18 cellular contexts compared by ENCODE assay signal in genomic region chr14:101074124-101075024, GRCh38.
DNase-seq lines count a peak whose midpoint lies in the region; ATAC-seq, FAIRE-seq and TF ChIP-seq lines count a peak whose summit lies in the region.
"Had no signal": no experiment of that assay in that cellular context is flagged by ENCODE, and none has a peak within 500 bp of the region (broad histone marks: within the 10 kb centered on the region; RNA-seq: fewer than 3 reads in every experiment).

No MANE protein-coding gene starts in this region.

- DNase-seq in DMS153 (lab: John Stamatoyannopoulos, UW) (peak; percentile 4), DMS153 treated with DMSO at 0.1 percent for 48 hours (lab: John Stamatoyannopoulos, UW; ENCODE audit: unreplicated experiment) (no peak), HFFc6 (no peak), colonic mucosa (peak; percentile 14), neuronal stem cell (ENCODE audit: low spot score) (no peak), HepG2 (ENCODE audit: low spot score) (no peak), G401 (ENCODE audit: low spot score) (no peak)
- DNase-seq: 8988T; activated CD4-positive, CD25-positive, alpha-beta regulatory T cell; activated naive CD4-positive, alpha-beta T cell treated with Interleukin-2 at 50 U/mL for 16 hours; effector CD8-positive, alpha-beta T cell; psoas muscle; stimulated activated naive CD8-positive, alpha-beta T cell treated with anti-CD3 and anti-CD28 coated beads, Interleukin-15, Interleukin-2, amounts not matched to agents 100 U/mL and 50 U/mL, for 24 hours had no signal

- no peak overlapping the region for H2BK12ac ChIP-seq in neuronal stem cell (ENCODE audit: low read length)

- H3K4me1 ChIP-seq in colonic mucosa = no peaks in the 10 kb centered on the region
- H3K4me1 ChIP-seq in neuronal stem cell (ENCODE audit: control insufficient read depth in 2 of 2, insufficient read depth in 1 of 2, low read depth in 1 of 2, low read length in 2 of 2) = peaks cover 13 to 25% of the 10 kb centered on the region in 2 donors
- no peaks in the 10 kb centered on the region for H3K4me1 ChIP-seq in HepG2 (ENCODE audit: insufficient read depth, low read length)
- H3K4me1 ChIP-seq: psoas muscle had no signal

- H2BK5ac ChIP-seq in neuronal stem cell (ENCODE audit: low read length) = no peak overlapping the region

- TF ChIP-seq RAD21 in HepG2 (CRISPR knock-in tag; IDR thresholded peaks at IDR 0.05) = no peak

- H2AFZ ChIP-seq in neuronal stem cell (ENCODE audit: low read length) (no peak overlapping the region), HepG2 (ENCODE audit: low read length) (no peak overlapping the region)

- no peak for TF ChIP-seq EP300 in HepG2 (IDR thresholded peaks at IDR 0.05; ENCODE audit: low read depth in 2 of 2, low read length in 2 of 2)
- no peak for TF ChIP-seq EP300 in HepG2 (CRISPR knock-in tag; IDR thresholded peaks at IDR 0.05; ENCODE audit: borderline replicate concordance)

- peaks cover 5% of the 10 kb centered on the region; the same call in 1 of the 2 replicates for H3K9me3 Mint-ChIP-seq in HFFc6
- H3K9me3 Mint-ChIP-seq: T-helper 1 cell treated with Interleukin-12 subunit alpha and Interleukin-12 subunit beta and Interleukin-4 antibody, amounts not matched to agents 30 μg/mL and 1 μg/mL, for 36 hours had no signal

- peaks cover 43% of the 10 kb centered on the region for H3K4me1 Mint-ChIP-seq in HFFc6 (ENCODE audit: low read depth)

- no CpG with 5 or more reads among the region's 14 CpGs for WGBS in neuronal stem cell (ENCODE audit: extremely low coverage in 2 of 2, insufficient read length in 2 of 2, insufficient replicate concordance in 1 of 2), 2 donors
- 20% methylated on average over 7 of the region's 14 CpGs for WGBS in HepG2 (ENCODE audit: low lambda C conversion rate)

- in situ Hi-C loops in HepG2 (cut with HindIII; ENCODE audit: extremely low pct_ligation_motif_present, low pct_unique_long_range_greater_than_20kb) = no loop called here
- in situ Hi-C loops in G401 (cut with HindIII; ENCODE audit: low sequenced_read_pairs) = no loop called here

- H3K14ac ChIP-seq in neuronal stem cell (ENCODE audit: low read length) = no peak overlapping the region

- H3K27me3 Mint-ChIP-seq in HFFc6 (ENCODE audit: insufficient read depth) = peaks cover 33% of the 10 kb centered on the region

- H2BK15ac ChIP-seq in neuronal stem cell (ENCODE audit: low read length) = peak overlapping the region; percentile 90

- intact Hi-C loops in colonic mucosa (cut with DNase I) = no loop called here
- intact Hi-C loops in HepG2 (cut with micrococcal nuclease; ENCODE audit: unreplicated experiment) = no loop called here

- H2BK120ac ChIP-seq in neuronal stem cell (ENCODE audit: low read depth, low read length) = no peak overlapping the region

- no peak for TF ChIP-seq POLR2A in HepG2 (IDR thresholded peaks at IDR 0.05; ENCODE audit: insufficient read depth in 1 of 2, low read depth in 2 of 2, low read length in 2 of 2)

- no peak overlapping the region for H3K4me3 Mint-ChIP-seq in HFFc6
- H3K4me3 Mint-ChIP-seq: T-helper 1 cell treated with Interleukin-12 subunit alpha and Interleukin-12 subunit beta and Interleukin-4 antibody, amounts not matched to agents 30 μg/mL and 1 μg/mL, for 36 hours had no signal

- no peak for ATAC-seq in HepG2
- ATAC-seq in esophagus mucosa = no peak
- ATAC-seq: psoas muscle; stimulated activated naive CD8-positive, alpha-beta T cell treated with anti-CD3 and anti-CD28 coated beads, Interleukin-15, Interleukin-2, amounts not matched to agents 100 U/mL and 50 U/mL, for 24 hours had no signal

- no peak overlapping the region for H3K4ac ChIP-seq in neuronal stem cell (ENCODE audit: low read length)

- no peaks in the 10 kb centered on the region for H3K9me3 ChIP-seq in colonic mucosa
- no peaks in the 10 kb centered on the region for H3K9me3 ChIP-seq in neuronal stem cell (replicated peaks in 1 of 2; ENCODE audit: control insufficient read depth in 2 of 2, insufficient read depth in 1 of 2, low read depth in 1 of 2, low read length in 2 of 2)
- no peaks in the 10 kb centered on the region for H3K9me3 ChIP-seq in HepG2 (ENCODE audit: low read length)
- H3K9me3 ChIP-seq: breast epithelium, psoas muscle had no signal

- no peak overlapping the region for H4K8ac ChIP-seq in neuronal stem cell (ENCODE audit: low read depth, low read length)

- peak overlapping the region; percentile 56 for H3K27ac Mint-ChIP-seq in HFFc6
- H3K27ac Mint-ChIP-seq: T-helper 1 cell treated with Interleukin-12 subunit alpha and Interleukin-12 subunit beta and Interleukin-4 antibody, amounts not matched to agents 30 μg/mL and 1 μg/mL, for 36 hours had no signal

- H4K91ac ChIP-seq in neuronal stem cell (ENCODE audit: low read depth, low read length, poor library complexity) = peak overlapping the region; percentile 39

- H3K27me3 ChIP-seq in colonic mucosa = peaks cover 21% of the 10 kb centered on the region
- peaks cover 0 to 35% (median 28%) of the 10 kb centered on the region in 3 experiments for H3K27me3 ChIP-seq in neuronal stem cell (ENCODE audit: control insufficient read depth in 3 of 3, insufficient read depth in 3 of 3, low read depth in 1 of 3, low read length in 3 of 3)
- peaks cover 29 to 96% of the 10 kb centered on the region in 2 experiments for H3K27me3 ChIP-seq in HepG2 (ENCODE audit: control insufficient read depth in 1 of 2, insufficient read depth in 2 of 2, low read length in 2 of 2)

- CTCF ChIA-PET in HepG2 (lab: Yijun Ruan, JAX; ENCODE audit: low intra/inter-chr PET ratio, low total read pairs) = no interaction called here

- no peaks in the 10 kb centered on the region for H3K79me2 ChIP-seq in HepG2 (ENCODE audit: insufficient read depth, low read length)

- no peaks in the 10 kb centered on the region for H4K20me1 ChIP-seq in HepG2 (ENCODE audit: insufficient read depth, low read length)

- H3K18ac ChIP-seq in neuronal stem cell (ENCODE audit: low read length) = peak overlapping the region; percentile 27

- no peak for TF ChIP-seq CTCF in HFFc6 (IDR thresholded peaks at IDR 0.05)
- no peak for TF ChIP-seq CTCF in colonic mucosa (IDR thresholded peaks at IDR 0.05)
- TF ChIP-seq CTCF in HepG2 (CRISPR knock-in tag; IDR thresholded peaks at IDR 0.05) = no peak

- H3K4me2 ChIP-seq in neuronal stem cell (ENCODE audit: insufficient read depth, low read length, poor library complexity, severe bottlenecking) (no peak overlapping the region), HepG2 (ENCODE audit: low read depth, low read length) (no peak overlapping the region)

- peak overlapping the region; percentile 49 for H2AK5ac ChIP-seq in neuronal stem cell (ENCODE audit: low read depth, low read length)

- no peaks in the 10 kb centered on the region for H3K79me1 ChIP-seq in neuronal stem cell (ENCODE audit: low read depth, low read length)

- no peaks in the 10 kb centered on the region for H3K36me3 ChIP-seq in colonic mucosa
- H3K36me3 ChIP-seq in neuronal stem cell (replicated peaks in 1 of 2; ENCODE audit: control insufficient read depth in 2 of 2, insufficient read depth in 2 of 2, low read length in 2 of 2) = no peaks in the 10 kb centered on the region
- no peaks in the 10 kb centered on the region for H3K36me3 ChIP-seq in HepG2 (replicated peaks in 1 of 2; ENCODE audit: control insufficient read depth in 1 of 2, insufficient read depth in 2 of 2, low read length in 2 of 2)
- H3K36me3 ChIP-seq: breast epithelium had no signal

- H3K9ac ChIP-seq in colonic mucosa (ENCODE audit: low read depth in 2 of 2, low read length in 2 of 2) = no peak overlapping the region
- H3K9ac ChIP-seq in neuronal stem cell (ENCODE audit: low read depth, low read length, poor library complexity) = no peak overlapping the region
- no peak overlapping the region for H3K9ac ChIP-seq in HepG2 (ENCODE audit: insufficient read depth, low read depth, low read length)

- no peak overlapping the region for H3K27ac ChIP-seq in colonic mucosa
- no peak overlapping the region for H3K27ac ChIP-seq in neuronal stem cell (replicated peaks; ENCODE audit: low read length)
- no peak overlapping the region for H3K27ac ChIP-seq in HepG2 (ENCODE audit: extremely low read length, insufficient read depth, low read length)
- H3K27ac ChIP-seq: breast epithelium, psoas muscle had no signal

- H3K4me3 ChIP-seq in colonic mucosa = no peak overlapping the region
- no peak overlapping the region for H3K4me3 ChIP-seq in neuronal stem cell (ENCODE audit: low read length in 2 of 2)
- no peak overlapping the region for H3K4me3 ChIP-seq in HepG2 (replicated peaks in 1 of 3; ENCODE audit: insufficient read depth in 1 of 3, low read depth in 2 of 3, low read length in 3 of 3)
- H3K4me3 ChIP-seq: K562, psoas muscle had no signal

- FAIRE-seq in HepG2 (lab: Jason Lieb, UNC) = no peak
- FAIRE-seq: K562, urothelium cell line had no signal

- no TSS peak for BruUV-seq in HepG2 (replicated peaks; lab: Mats Ljungman, UMichigan)

- H3K36me3 Mint-ChIP-seq in HFFc6 (ENCODE audit: low read depth) = peaks cover 5% of the 10 kb centered on the region; the same call in 1 of the 2 replicates

- peak overlapping the region; percentile 81 for H3K23ac ChIP-seq in neuronal stem cell (ENCODE audit: low read depth, low read length, poor library complexity)

- POLR2A ChIA-PET in HepG2 (lab: Yijun Ruan, JAX) = no interaction called here

TF ChIP-seq in HepG2, 621 proteins besides CTCF, POLR2A, EP300 and RAD21 (continues in another document):
- TF ChIP-seq PLRG1 (conservative IDR thresholded peaks at IDR 0.05) (no peak), NCOA2 (CRISPR knock-in tag; IDR thresholded peaks at IDR 0.05) (no peak), TCF7 (IDR thresholded peaks at IDR 0.05; ENCODE audit: low read depth) (no peak), NFKB2 (CRISPR knock-in tag; IDR thresholded peaks at IDR 0.05; ENCODE audit: borderline replicate concordance) (no peak)
- TF ChIP-seq, protein P1, sequence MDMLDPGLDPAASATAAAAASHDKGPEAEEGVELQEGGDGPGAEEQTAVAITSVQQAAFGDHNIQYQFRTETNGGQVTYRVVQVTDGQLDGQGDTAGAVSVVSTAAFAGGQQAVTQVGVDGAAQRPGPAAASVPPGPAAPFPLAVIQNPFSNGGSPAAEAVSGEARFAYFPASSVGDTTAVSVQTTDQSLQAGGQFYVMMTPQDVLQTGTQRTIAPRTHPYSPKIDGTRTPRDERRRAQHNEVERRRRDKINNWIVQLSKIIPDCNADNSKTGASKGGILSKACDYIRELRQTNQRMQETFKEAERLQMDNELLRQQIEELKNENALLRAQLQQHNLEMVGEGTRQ (IDR thresholded peaks at IDR 0.05; ENCODE audit: low read depth, low read length) = no peak
- TF ChIP-seq, protein P1 (CRISPR knock-in tag; IDR thresholded peaks at IDR 0.05; ENCODE audit: borderline replicate concordance) = no peak

Comparison
In these comparisons a context has a peak if more than half of its experiments do, and no peak if none do; other contexts are left out.
1. DNase-seq: peak in DMS153 (single experiment) and colonic mucosa (single experiment); none in DMS153 treated with DMSO at 0.1 percent for 48 hours (single experiment), HFFc6 (single experiment), neuronal stem cell (single experiment), HepG2 (single experiment) and G401 (single experiment).